In the genomic region with DNA sequence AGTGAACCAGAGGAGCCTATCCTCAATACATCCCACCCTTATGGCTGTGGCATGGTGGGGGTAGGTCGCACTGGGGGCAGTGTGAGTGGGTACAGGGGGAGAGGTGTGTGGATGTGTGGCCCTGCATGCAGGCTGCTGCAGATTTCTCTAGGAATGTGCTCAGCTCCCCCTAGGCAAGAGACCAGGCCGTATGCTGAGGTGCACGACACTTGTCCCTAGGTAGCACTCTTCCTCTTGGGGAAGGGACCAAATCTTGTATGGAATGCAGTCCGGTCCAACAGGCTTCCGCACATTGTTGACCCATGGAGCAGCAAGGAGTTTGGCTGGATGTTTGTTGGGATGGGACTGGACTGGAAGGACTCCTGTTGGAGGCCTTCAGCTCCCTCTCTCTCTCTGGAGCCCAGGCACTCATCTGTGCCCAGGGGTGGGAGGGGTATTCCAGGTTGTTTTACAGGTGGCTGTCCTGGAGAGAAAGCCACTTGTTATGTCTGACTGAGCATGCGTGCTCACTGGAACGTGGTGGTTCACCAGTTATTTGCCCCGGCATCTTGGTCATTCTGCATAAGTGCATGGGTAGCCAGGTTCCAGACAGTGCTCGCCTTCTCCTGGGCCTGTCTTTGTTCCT, we compare ENCODE assay signal across 17 cellular contexts. TPM values are rescaled to one million over a fixed set of nuclear protein-coding genes. Genes with fewer than 3 reads are reported as not detected.
DNase-seq lines count a peak whose midpoint lies in the region; TF ChIP-seq lines count a peak whose summit lies in the region.
"Had no signal": no experiment of that assay in that cellular context is flagged by ENCODE, and none has a peak within 500 bp of the region (broad histone marks: within the 10 kb centered on the region; RNA-seq: fewer than 3 reads in every experiment).

No MANE protein-coding gene starts in this region.

- WGBS in mammary epithelial cell (ENCODE audit: low coverage, missing lambda C conversion rate) = 75% methylated on average over 4 of the region's 9 CpGs
- 97% methylated on average over 8 of the region's 9 CpGs for WGBS in mesenchymal stem cell

- H2BK12ac ChIP-seq in mesenchymal stem cell (ENCODE audit: low read length in 2 of 2) = no peak overlapping the region

- dilution Hi-C loops in mammary epithelial cell (cut with HindIII; ENCODE audit: low sequenced_read_pairs) = no loop called here

- H2AFZ ChIP-seq in mammary epithelial cell (ENCODE audit: low read depth, low read length) (no peak overlapping the region), osteoblast (ENCODE audit: low read length) (no peak overlapping the region), mesenchymal stem cell (ENCODE audit: low read depth, low read length) (no peak overlapping the region)

- no peak overlapping the region for H4K91ac ChIP-seq in mesenchymal stem cell (ENCODE audit: low read length)

- H3K27me3 ChIP-seq in mammary epithelial cell (ENCODE audit: insufficient read depth, low read length) (peaks cover 4% of the 10 kb centered on the region), osteoblast (ENCODE audit: insufficient read depth, low read length) (no peaks in the 10 kb centered on the region), mesenchymal stem cell (ENCODE audit: control insufficient read depth in 1 of 2, insufficient read depth in 1 of 2, low read length in 2 of 2) (no peaks in the 10 kb centered on the region)

- H4K20me1 ChIP-seq in mammary epithelial cell (ENCODE audit: insufficient read depth, low read length) = no peaks in the 10 kb centered on the region
- peaks cover 3% of the 10 kb centered on the region for H4K20me1 ChIP-seq in osteoblast (ENCODE audit: insufficient read depth, low read length)

- CTCF ChIA-PET in mammary epithelial cell (lab: Charles Lee; ENCODE audit: low non-redundant PET) = no interaction called here

- no peak overlapping the region for H3K4ac ChIP-seq in mesenchymal stem cell (ENCODE audit: low read depth in 1 of 2, low read length in 2 of 2)

- no peak overlapping the region for H2BK15ac ChIP-seq in mesenchymal stem cell (ENCODE audit: low read depth, poor library complexity, severe bottlenecking)

- H3K79me2 ChIP-seq in mammary epithelial cell (ENCODE audit: insufficient read depth, low read length) (no peaks in the 10 kb centered on the region), osteoblast (ENCODE audit: insufficient read depth, low read length) (no peaks in the 10 kb centered on the region)

- in situ Hi-C loops in T47D (cut with HindIII; ENCODE audit: low pct_unique_long_range_greater_than_20kb, low sequenced_read_pairs) = no loop called here
- in situ Hi-C loops in mammary epithelial cell (cut with MboI; ENCODE audit: low sequenced_read_pairs in 2 of 2) = no loop called here

- no peaks in the 10 kb centered on the region for H3K4me1 ChIP-seq in mammary epithelial cell (ENCODE audit: insufficient read depth, low read length)
- peaks cover 2% of the 10 kb centered on the region for H3K4me1 ChIP-seq in osteoblast (ENCODE audit: insufficient read depth, low read length)
- H3K4me1 ChIP-seq in mesenchymal stem cell (ENCODE audit: control insufficient read depth, insufficient read depth, low read depth, low read length) = no peaks in the 10 kb centered on the region
- H3K4me1 ChIP-seq: prostate gland had no signal

- H3K27ac ChIP-seq in mammary epithelial cell (ENCODE audit: insufficient read depth, low read depth, low read length) (no peak overlapping the region), cingulate gyrus (ENCODE audit: low read depth, low read length) (peak overlapping the region; percentile 97), osteoblast (ENCODE audit: low read depth, low read length) (no peak overlapping the region), mesenchymal stem cell (ENCODE audit: low read length, poor library complexity, severe bottlenecking) (no peak overlapping the region)
- H3K27ac ChIP-seq: C4-2B, prostate gland had no signal

- no peak overlapping the region for H3K9ac ChIP-seq in mammary epithelial cell (ENCODE audit: insufficient read depth, low read length)
- no peak overlapping the region for H3K9ac ChIP-seq in mesenchymal stem cell (ENCODE audit: low read length)

- no TSS peak for BruUV-seq in mammary epithelial cell (replicated peaks; lab: Mats Ljungman, UMichigan)

- no peak overlapping the region for H3K18ac ChIP-seq in mesenchymal stem cell (ENCODE audit: low read depth in 1 of 2, low read length in 2 of 2)

- H3K36me3 ChIP-seq in mammary epithelial cell (ENCODE audit: insufficient read depth, low read length) (no peaks in the 10 kb centered on the region), osteoblast (ENCODE audit: insufficient read depth, low read length) (no peaks in the 10 kb centered on the region), mesenchymal stem cell (ENCODE audit: control insufficient read depth in 1 of 2, insufficient read depth in 2 of 2, low read depth in 1 of 2, low read length in 2 of 2) (peaks cover 0 to 33% of the 10 kb centered on the region in 2 experiments)
- H3K36me3 ChIP-seq: prostate gland had no signal

- H2BK5ac ChIP-seq in mesenchymal stem cell (ENCODE audit: low read depth, low read length, poor library complexity, severe bottlenecking) = no peak overlapping the region

- TF ChIP-seq CTCF in mammary epithelial cell (conservative IDR thresholded peaks at IDR 0.05 in 1 of 2, IDR thresholded peaks at IDR 0.05 in 1 of 2; ENCODE audit: extremely low read depth in 1 of 2, insufficient read depth in 1 of 2, low read depth in 1 of 2, low read length in 2 of 2) (no peak), osteoblast (IDR thresholded peaks at IDR 0.05; ENCODE audit: extremely low read depth, low read depth, low read length) (no peak)

- H2AK5ac ChIP-seq in mesenchymal stem cell (ENCODE audit: low read length, severe bottlenecking) = no peak overlapping the region

- H3K79me1 ChIP-seq in mesenchymal stem cell (replicated peaks; ENCODE audit: low read length, poor library complexity, severe bottlenecking) = peaks cover 20% of the 10 kb centered on the region

- no peak overlapping the region for H3K14ac ChIP-seq in mesenchymal stem cell (ENCODE audit: low read length in 2 of 2)

- H3K23ac ChIP-seq in mesenchymal stem cell (ENCODE audit: low read length in 2 of 2) = no peak overlapping the region

- H2BK120ac ChIP-seq in mesenchymal stem cell (ENCODE audit: low read depth, low read length) = no peak overlapping the region

- H3K4me2 ChIP-seq in mammary epithelial cell (ENCODE audit: insufficient read depth, low read depth, low read length) (no peak overlapping the region), osteoblast (ENCODE audit: insufficient read depth, low read length) (peak overlapping the region; percentile 77), mesenchymal stem cell (ENCODE audit: low read length, poor library complexity, severe bottlenecking) (no peak overlapping the region)

- intact Hi-C loops in mammary epithelial cell (cut with micrococcal nuclease) = no loop called here

- H3K4me3 ChIP-seq in mammary epithelial cell (replicated peaks in 1 of 3; ENCODE audit: insufficient read depth in 1 of 3, low read depth in 2 of 3, low read length in 3 of 3) = no peak overlapping the region
- H3K4me3 ChIP-seq in osteoblast (ENCODE audit: insufficient read depth, low read length) = no peak overlapping the region
- H3K4me3 ChIP-seq in mesenchymal stem cell (ENCODE audit: insufficient read depth in 1 of 2, low read depth in 1 of 2, low read length in 2 of 2) = peak overlapping the region in 1 of 2 experiments; percentile 69
- H3K4me3 ChIP-seq: prostate gland had no signal

- peak; percentile 39 to 90 for DNase-seq in T47D (ENCODE audit: low read depth in 1 of 2, low spot score in 1 of 2)
- DNase-seq in mammary epithelial cell = no peak
- no peak for DNase-seq in osteoblast (ENCODE audit: insufficient read length, low spot score, missing footprints)
- DNase-seq in mesenchymal stem cell = no peak
- no peak for DNase-seq in stimulated activated CD4-positive, alpha-beta T cell treated with anti-CD3 and anti-CD28 coated beads, Interleukin-15, amount 100 ng/mL, for 24 hours
- DNase-seq in NCI-H2081 (lab: John Stamatoyannopoulos, UW) = no peak
- no peak for DNase-seq in MV-4-11 (lab: John Stamatoyannopoulos, UW)
- DNase-seq: activated CD4-positive, alpha-beta T cell treated with anti-CD3 and anti-CD28 coated beads, Interleukin-2, amount 10 ng/mL, durations not matched to agents 24 days and 14 days; DMS 273 treated with DMSO at 0.1 percent for 48 hours; Kasumi-1; NCI-H1105 treated with DMSO at 0.1 percent for 48 hours; NCI-H526; stimulated activated CD4-positive, alpha-beta T cell treated with anti-CD3 and anti-CD28 coated beads, Interleukin-4, amount 100 ng/mL, for 4 hours; stimulated activated naive CD8-positive, alpha-beta T cell treated with anti-CD3 and anti-CD28 coated beads, Interleukin-15, amount 100 ng/mL, for 72 hours had no signal

- no peak overlapping the region for H4K8ac ChIP-seq in mesenchymal stem cell (ENCODE audit: low read length)

- H3K9me3 ChIP-seq in mammary epithelial cell (replicated peaks; ENCODE audit: insufficient read depth, low read length) = no peaks in the 10 kb centered on the region
- H3K9me3 ChIP-seq in osteoblast (ENCODE audit: low read depth, low read length) = no peaks in the 10 kb centered on the region
- no peaks in the 10 kb centered on the region for H3K9me3 ChIP-seq in mesenchymal stem cell (ENCODE audit: control insufficient read depth, low read length)
- H3K9me3 ChIP-seq: prostate gland had no signal

RNA-seq across cellular contexts. Expression of gene NBDY, which starts 55.1 kb away (rescaled TPM):
- total RNA-seq in mammary epithelial cell (10 to 100 TPM; 12.5 to 54.3 TPM), osteoblast (6.5 and 9.0 TPM in 2 replicates)
- 37.9 TPM for polyA plus RNA-seq in mammary epithelial cell
- 39.8 TPM for polyA minus RNA-seq in mammary epithelial cell
- polyA plus RNA-seq in mesenchymal stem cell (2013, experiment 1 of 2) = 125 TPM
- polyA plus RNA-seq in mesenchymal stem cell (2013, experiment 2 of 2) = 135 TPM

Comparison
In these comparisons a context has a peak if more than half of its experiments do, and no peak if none do; other contexts are left out.
1. DNase-seq: peak in T47D (2 of 2); none in mammary epithelial cell (single experiment), osteoblast (single experiment), mesenchymal stem cell (single experiment), stimulated activated CD4-positive, alpha-beta T cell treated with anti-CD3 and anti-CD28 coated beads, Interleukin-15, amount 100 ng/mL, for 24 hours (single experiment), NCI-H2081 (0 of 2) and MV-4-11 (single experiment).